Comparison of ENCODE assay signal across 7 cellular contexts in genomic region chr7:13148548-13148947, GRCh38.
"Had no signal": no experiment of that assay in that cellular context is flagged by ENCODE, and none has a peak within 500 bp of the region (broad histone marks: within the 10 kb centered on the region; RNA-seq: fewer than 3 reads in every experiment).

No MANE protein-coding gene starts in this region.

- H3K9me3 ChIP-seq: HAP-1 had no signal

- DNase-seq: HFFc6, KBM-7 had no signal

- H3K4me3 ChIP-seq: GM23338, HAP-1 had no signal

- H3K9me3 Mint-ChIP-seq: GM23338, HFFc6 had no signal

- H3K4me1 Mint-ChIP-seq: GM23338 had no signal

- H3K27ac ChIP-seq: HL-60 had no signal

- H3K4me3 Mint-ChIP-seq: GM23338, HFFc6, IgD-negative memory B cell had no signal

- H3K27ac Mint-ChIP-seq: GM23338, HFFc6, IgD-negative memory B cell had no signal

- H2AFZ ChIP-seq: GM23338 had no signal

- H3K4me2 ChIP-seq: GM23338 had no signal

- H3K36me3 ChIP-seq: HAP-1 had no signal

- H3K36me3 Mint-ChIP-seq: IgD-negative memory B cell had no signal

- H3K27me3 Mint-ChIP-seq: IgD-negative memory B cell had no signal

- FAIRE-seq: HepG2 had no signal
